In genomic region chr2:70596293-70596692, GRCh38 we compare ENCODE assay signal across 15 cellular contexts. TPM values are rescaled to one million over a fixed set of nuclear protein-coding genes. Genes with fewer than 3 reads are reported as not detected.
DNase-seq lines count a peak whose midpoint lies in the region; ATAC-seq, FAIRE-seq and TF ChIP-seq lines count a peak whose summit lies in the region.
"Had no signal": no experiment of that assay in that cellular context is flagged by ENCODE, and none has a peak within 500 bp of the region (broad histone marks: within the 10 kb centered on the region; RNA-seq: fewer than 3 reads in every experiment).

No MANE protein-coding gene starts in this region.

- no peaks in the 10 kb centered on the region for H4K20me1 ChIP-seq in HepG2 (ENCODE audit: insufficient read depth, low read length)

- H3K4me3 ChIP-seq in HepG2 (replicated peaks in 1 of 3; ENCODE audit: insufficient read depth in 1 of 3, low read depth in 2 of 3, low read length in 3 of 3) (no peak overlapping the region), right lobe of liver (no peak overlapping the region)
- H3K4me3 ChIP-seq: cardiac muscle cell, skin epidermis, vagina had no signal

- peaks cover 10% of the 10 kb centered on the region for H3K4me1 ChIP-seq in HepG2 (ENCODE audit: insufficient read depth, low read length)
- H3K4me1 ChIP-seq in right lobe of liver: no peaks in the 10 kb centered on the region
- peaks cover 17% of the 10 kb centered on the region for H3K4me1 ChIP-seq in foreskin keratinocyte
- H3K4me1 ChIP-seq: vagina had no signal

- TF ChIP-seq EP300 in HepG2 (IDR thresholded peaks at IDR 0.05; ENCODE audit: low read depth in 2 of 2, low read length in 2 of 2): no peak
- no peak for TF ChIP-seq EP300 in HepG2 (CRISPR knock-in tag; IDR thresholded peaks at IDR 0.05; ENCODE audit: borderline replicate concordance)

- no peak overlapping the region for H3K4me2 ChIP-seq in HepG2 (ENCODE audit: low read depth, low read length)

- no TSS peak for BruUV-seq in HepG2 (replicated peaks; lab: Mats Ljungman, UMichigan)

- DNase-seq in HepG2 (ENCODE audit: low spot score): no peak
- DNase-seq in right lobe of liver: no peak
- peak; percentile 94 for DNase-seq in RPMI7951 (ENCODE audit: low read depth)
- DNase-seq in foreskin keratinocyte: peak; percentile 85 to 94
- peak; percentile 92 for DNase-seq in urothelium cell line (ENCODE audit: low spot score)
- no peak for DNase-seq in occipital lobe (lab: John Stamatoyannopoulos, UW)
- no peak for DNase-seq in OCI-M1 (lab: John Stamatoyannopoulos, UW)
- DNase-seq: NCI-H1930 had no signal

- TF ChIP-seq CTCF in HepG2 (CRISPR knock-in tag; IDR thresholded peaks at IDR 0.05) (no peak), right lobe of liver (IDR thresholded peaks at IDR 0.05) (no peak), foreskin keratinocyte (conservative IDR thresholded peaks at IDR 0.05) (no peak)

- WGBS in HepG2 (ENCODE audit: low lambda C conversion rate): 58% methylated on average over 6 of the region's 6 CpGs
- WGBS in right lobe of liver (ENCODE audit: insufficient coverage, low coverage, low lambda C conversion rate, missing lambda C conversion rate): 66% methylated on average over 6 of the region's 6 CpGs

- TF ChIP-seq RAD21 in HepG2 (CRISPR knock-in tag; IDR thresholded peaks at IDR 0.05): no peak

- H3K36me3 ChIP-seq in HepG2 (replicated peaks in 1 of 2; ENCODE audit: control insufficient read depth in 1 of 2, insufficient read depth in 2 of 2, low read length in 2 of 2) (no peaks in the 10 kb centered on the region), right lobe of liver (no peaks in the 10 kb centered on the region)
- H3K36me3 ChIP-seq: cardiac muscle cell, vagina had no signal

- H2AFZ ChIP-seq in HepG2 (ENCODE audit: low read length): no peak overlapping the region

- ATAC-seq in HepG2: no peak
- no peak for ATAC-seq in right lobe of liver
- ATAC-seq in foreskin keratinocyte: peak; percentile 97
- ATAC-seq in HG03354 (IDR thresholded peaks at IDR 0.05; ENCODE audit: poor library complexity, severe bottlenecking, unreplicated experiment): no peak

- in situ Hi-C loops in HepG2 (cut with HindIII; ENCODE audit: extremely low pct_ligation_motif_present, low pct_unique_long_range_greater_than_20kb): no loop called here

- H3K9me3 ChIP-seq in HepG2 (ENCODE audit: low read length) (no peaks in the 10 kb centered on the region; the same call in 1 of the 2 replicates), right lobe of liver (no peaks in the 10 kb centered on the region)
- H3K9me3 ChIP-seq: vagina had no signal

- POLR2A ChIA-PET in HepG2 (lab: Yijun Ruan, JAX): no interaction called here

- CTCF ChIA-PET in HepG2 (lab: Yijun Ruan, JAX; ENCODE audit: low intra/inter-chr PET ratio, low total read pairs): no interaction called here

- H3K27ac ChIP-seq in HepG2 (ENCODE audit: extremely low read length, insufficient read depth, low read length): no peak overlapping the region
- H3K27ac ChIP-seq in right lobe of liver: no peak overlapping the region
- peak overlapping the region; percentile 71 for H3K27ac ChIP-seq in foreskin keratinocyte
- H3K27ac ChIP-seq: cardiac muscle cell, vagina had no signal

- H3K9ac ChIP-seq in HepG2 (ENCODE audit: insufficient read depth, low read depth, low read length): no peak overlapping the region

- FAIRE-seq in HepG2 (lab: Jason Lieb, UNC) (no peak), urothelium cell line (lab: Jason Lieb, UNC) (peak; percentile 93)
- FAIRE-seq: GM18507 had no signal

- intact Hi-C loops in HepG2 (cut with micrococcal nuclease; ENCODE audit: unreplicated experiment) (no loop called here), right lobe of liver (cut with DNase I) (no loop called here)

- no peaks in the 10 kb centered on the region for H3K79me2 ChIP-seq in HepG2 (ENCODE audit: insufficient read depth, low read length)

- no peak for TF ChIP-seq POLR2A in HepG2 (IDR thresholded peaks at IDR 0.05; ENCODE audit: insufficient read depth in 1 of 2, low read depth in 2 of 2, low read length in 2 of 2)
- TF ChIP-seq POLR2A in right lobe of liver (IDR thresholded peaks at IDR 0.05): no peak

- H3K27me3 ChIP-seq in HepG2 (ENCODE audit: control insufficient read depth in 1 of 2, insufficient read depth in 2 of 2, low read length in 2 of 2) (no peaks in the 10 kb centered on the region), right lobe of liver (no peaks in the 10 kb centered on the region), foreskin keratinocyte (no peaks in the 10 kb centered on the region)
- H3K27me3 ChIP-seq: cardiac muscle cell, vagina had no signal

TF ChIP-seq in HepG2, 621 proteins besides CTCF, POLR2A, EP300 and RAD21:
- TF ChIP-seq DRAP1 (CRISPR knock-in tag; IDR thresholded peaks at IDR 0.05): no peak
- no peak for TF ChIP-seq TEF (CRISPR knock-in tag; IDR thresholded peaks at IDR 0.05)
- peak; percentile 26; the same call in 1 of the 2 replicates for TF ChIP-seq FOSL2 (CRISPR knock-in tag; IDR thresholded peaks at IDR 0.05)

RNA-seq across cellular contexts. Expression of gene TGFA, which starts 42.7 kb away (rescaled TPM):
- total RNA-seq in HepG2 (2016; rRNA removed; fragmentation: Illumina TruSeq; extraction: Trizol) (12.5 and 15.3 TPM in 2 replicates), right lobe of liver (1 to 10 TPM; 2.1 to 5.1 (median 4.4) TPM), foreskin keratinocyte (87.7 and 92.6 TPM in 2 replicates), occipital lobe (14.2 TPM)
- 1.3 and 1.5 TPM in 2 replicates for total RNA-seq in HepG2 (2016; cell fraction: cytosol; rRNA removed; fragmentation: Illumina TruSeq; extraction: Trizol; ENCODE audit: low read depth)
- total RNA-seq in HepG2 (2016; cell fraction: insoluble cytoplasmic fraction; rRNA removed; fragmentation: Illumina TruSeq; extraction: Trizol): 11.9 and 15.9 TPM in 2 replicates
- 7.3 and 8.5 TPM in 2 replicates for total RNA-seq in HepG2 (2016; cell fraction: membrane; rRNA removed; fragmentation: Illumina TruSeq; extraction: Trizol)
- 17.0 and 19.4 TPM in 2 replicates for total RNA-seq in HepG2 (2016; cell fraction: nucleus; rRNA removed; fragmentation: Illumina TruSeq; extraction: Trizol)
- polyA plus RNA-seq in HepG2 (2011; rRNA removed) (6.7 and 7.8 TPM in 2 replicates), foreskin keratinocyte (30.5 and 37.1 TPM in 2 replicates)
- polyA plus RNA-seq in HepG2 (2011; cell fraction: cytosol; rRNA removed): 7.9 and 10.8 TPM in 2 replicates
- 9.1 and 10.7 TPM in 2 replicates for polyA plus RNA-seq in HepG2 (2011; cell fraction: nucleus; rRNA removed)
- polyA plus RNA-seq in HepG2 (2012): 12.3 and 20.7 TPM in 2 replicates
- polyA plus RNA-seq in HepG2 (2016; cell fraction: cytosol; fragmentation: Illumina TruSeq; extraction: Trizol; ENCODE audit: low read depth): 1.3 and 1.4 TPM in 2 replicates
- polyA plus RNA-seq in HepG2 (2016; cell fraction: insoluble cytoplasmic fraction; fragmentation: Illumina TruSeq; extraction: Trizol; ENCODE audit: low read depth): 9.8 and 11.3 TPM in 2 replicates
- 4.6 and 4.7 TPM in 2 replicates for polyA plus RNA-seq in HepG2 (2016; cell fraction: membrane; fragmentation: Illumina TruSeq; extraction: Trizol; ENCODE audit: low read depth)
- 19.9 and 20.7 TPM in 2 replicates for polyA plus RNA-seq in HepG2 (2016; cell fraction: nucleus; fragmentation: Illumina TruSeq; extraction: Trizol; ENCODE audit: insufficient read depth, low read depth)
- polyA minus RNA-seq in HepG2 (2011; rRNA and poly(A)+ RNA removed; ENCODE audit: low replicate concordance): 9.7 and 45.0 TPM in 2 replicates
- 14.3 and 16.0 TPM in 2 replicates for polyA minus RNA-seq in HepG2 (2011; cell fraction: cytosol; rRNA and poly(A)+ RNA removed)
- 11.7 and 14.8 TPM in 2 replicates for polyA minus RNA-seq in HepG2 (2011; cell fraction: nucleus; rRNA and poly(A)+ RNA removed)
- total RNA-seq in RPMI7951 (2014; rRNA removed; shearing (Covaris generic)): 4.2 and 4.3 TPM in 2 replicates
- total RNA-seq: activated T-helper 2 cell treated with anti-CD3 and anti-CD28 coated beads, Interferon-gamma antibody, Interleukin-2, Interleukin-4, amounts not matched to agents 10 μg/mL and 5 μg/mL and 100 μg/mL, durations not matched to agents 14 hours and 24 hours and 36 hours; B cell had no signal
- polyA plus RNA-seq: cardiac muscle cell had no signal

Comparison
In these comparisons a context has a peak if more than half of its experiments do, and no peak if none do; other contexts are left out.
1. DNase-seq: peak in RPMI7951 (single experiment), foreskin keratinocyte (2 of 2) and urothelium cell line (single experiment); none in HepG2 (single experiment), right lobe of liver (0 of 3), occipital lobe (single experiment) and OCI-M1 (single experiment).